Comparison of ENCODE assay signal across 8 cellular contexts in the genomic region with DNA sequence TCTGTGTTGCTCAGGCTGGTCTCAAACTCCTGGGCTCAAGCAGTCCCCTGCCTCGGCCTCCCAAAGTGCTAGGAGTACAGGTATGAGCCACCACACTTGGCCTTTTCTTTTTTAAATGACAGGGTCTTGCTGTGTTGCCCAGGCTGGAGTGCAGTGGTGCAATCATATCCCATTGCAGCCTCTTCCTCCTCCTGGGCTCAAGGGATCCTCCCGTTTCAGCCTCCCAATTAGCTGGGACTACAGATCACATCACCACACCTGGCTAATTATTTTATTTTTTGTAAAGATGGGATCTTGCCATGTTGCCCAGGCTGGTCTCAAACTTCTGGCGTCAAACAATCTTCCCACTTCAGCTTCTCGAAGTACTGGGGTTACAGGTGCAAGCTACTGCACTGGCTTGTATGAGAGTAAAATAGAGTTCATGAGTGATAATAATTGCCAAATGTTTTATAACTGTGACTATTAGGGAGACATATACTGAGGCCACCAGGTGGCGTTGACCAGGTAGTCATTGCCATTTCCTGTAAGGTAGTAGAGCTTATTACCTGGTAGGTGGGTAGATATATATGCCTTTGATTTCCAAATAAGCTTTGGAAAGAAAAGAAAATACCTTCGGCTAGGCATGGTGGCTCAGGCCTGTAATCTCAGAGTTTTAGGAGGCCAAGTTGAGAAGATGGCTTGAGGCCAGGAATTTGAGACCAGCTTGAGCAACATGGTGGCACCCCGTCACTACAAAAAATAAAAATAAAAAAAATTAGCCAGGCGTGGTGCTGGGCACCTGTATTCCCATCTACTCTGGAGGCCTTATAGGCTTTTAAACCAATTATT. TPM values are rescaled to one million over a fixed set of nuclear protein-coding genes. Genes with fewer than 3 reads are reported as not detected.
DNase-seq lines count a peak whose midpoint lies in the region; ATAC-seq and TF ChIP-seq lines count a peak whose summit lies in the region.

No MANE protein-coding gene starts in this region.

- peak; percentile 23 for DNase-seq in colonic mucosa
- DNase-seq in HAP-1 (ENCODE audit: low spot score in 2 of 2) = no peak
- no peak for DNase-seq in iPS-NIHi7 (ENCODE audit: extremely low spot score)

- intact Hi-C loops in colonic mucosa (cut with DNase I) = loop anchor here (5.0 to 10.0 kb wide), 2 partner anchors 58 to 490 kb away; no protein-coding TSS in a partner anchor

- ATAC-seq in GM18508 (IDR thresholded peaks at IDR 0.05; ENCODE audit: insufficient read depth, unreplicated experiment) (peak; percentile 13), GM19455 (IDR thresholded peaks at IDR 0.05; ENCODE audit: unreplicated experiment) (no peak), HG02885 (IDR thresholded peaks at IDR 0.05; ENCODE audit: poor library complexity, unreplicated experiment) (no peak)

- H3K9ac ChIP-seq in KMS-11 = no peak overlapping the region
- H3K9ac ChIP-seq in colonic mucosa (ENCODE audit: low read depth in 2 of 2, low read length in 2 of 2) = no peak overlapping the region

- H3K27ac ChIP-seq in 22Rv1 = no peak overlapping the region
- no peak overlapping the region for H3K27ac ChIP-seq in KMS-11
- H3K27ac ChIP-seq in colonic mucosa = no peak overlapping the region

- H3K4me2 ChIP-seq in KMS-11 = peak overlapping the region; percentile 13; the same call in 1 of the 2 replicates

- no peaks in the 10 kb centered on the region for H3K36me3 ChIP-seq in KMS-11 (ENCODE audit: insufficient read depth)
- H3K36me3 ChIP-seq in colonic mucosa = no peaks in the 10 kb centered on the region
- H3K36me3 ChIP-seq in HAP-1 (replicated peaks) = peaks cover 12% of the 10 kb centered on the region

- H4K20me1 ChIP-seq in KMS-11 (ENCODE audit: insufficient read depth) = no peaks in the 10 kb centered on the region

- peaks cover 26% of the 10 kb centered on the region for H3K4me1 ChIP-seq in KMS-11 (ENCODE audit: low read depth, poor library complexity, severe bottlenecking)
- peaks cover 7% of the 10 kb centered on the region for H3K4me1 ChIP-seq in colonic mucosa
- H3K4me1 ChIP-seq in HAP-1 = peaks cover 18% of the 10 kb centered on the region

- H3K79me2 ChIP-seq in KMS-11 (ENCODE audit: insufficient read depth, low read depth) = peaks cover 26% of the 10 kb centered on the region

- H3K27me3 ChIP-seq in KMS-11 (ENCODE audit: insufficient read depth, low read depth) (no peaks in the 10 kb centered on the region), colonic mucosa (no peaks in the 10 kb centered on the region), HAP-1 (ENCODE audit: low read depth) (no peaks in the 10 kb centered on the region)

- H3K9me3 ChIP-seq in colonic mucosa = no peaks in the 10 kb centered on the region
- H3K9me3 ChIP-seq in HAP-1 = no peaks in the 10 kb centered on the region

- TF ChIP-seq CTCF in 22Rv1 (IDR thresholded peaks at IDR 0.05) (peak; percentile 71), KMS-11 (conservative IDR thresholded peaks at IDR 0.05; ENCODE audit: low read depth, low read length) (peak; percentile 43), colonic mucosa (IDR thresholded peaks at IDR 0.05) (peak; percentile 14)

- H2AFZ ChIP-seq in KMS-11 (ENCODE audit: low read depth) = no peak overlapping the region

- H3K4me3 ChIP-seq in KMS-11 (IDR thresholded peaks at IDR 0.05; ENCODE audit: insufficient read depth, low read depth, low read length) = no peak overlapping the region
- no peak overlapping the region for H3K4me3 ChIP-seq in colonic mucosa
- H3K4me3 ChIP-seq in HAP-1 = no peak overlapping the region

- in situ Hi-C loops in HAP-1 (cut with MboI; ENCODE audit: low sequenced_read_pairs) = loop anchor here (10.0 kb wide), 1 partner anchor 230 kb away; no protein-coding TSS in a partner anchor

RNA-seq across cellular contexts. Expression of a gene that starts 5.4 kb away (rescaled TPM):
- 10 to 100 TPM; 19.0 to 23.7 TPM for total RNA-seq in colonic mucosa

Comparison
In these comparisons a context has a peak if more than half of its experiments do, and no peak if none do; other contexts are left out.
1. CTCF ChIP-seq: peak in every context shown above with its lines; median percentile 71 in 22Rv1; 43 in KMS-11; 14 in colonic mucosa.